8 cellular contexts compared by ENCODE assay signal in the genomic region with DNA sequence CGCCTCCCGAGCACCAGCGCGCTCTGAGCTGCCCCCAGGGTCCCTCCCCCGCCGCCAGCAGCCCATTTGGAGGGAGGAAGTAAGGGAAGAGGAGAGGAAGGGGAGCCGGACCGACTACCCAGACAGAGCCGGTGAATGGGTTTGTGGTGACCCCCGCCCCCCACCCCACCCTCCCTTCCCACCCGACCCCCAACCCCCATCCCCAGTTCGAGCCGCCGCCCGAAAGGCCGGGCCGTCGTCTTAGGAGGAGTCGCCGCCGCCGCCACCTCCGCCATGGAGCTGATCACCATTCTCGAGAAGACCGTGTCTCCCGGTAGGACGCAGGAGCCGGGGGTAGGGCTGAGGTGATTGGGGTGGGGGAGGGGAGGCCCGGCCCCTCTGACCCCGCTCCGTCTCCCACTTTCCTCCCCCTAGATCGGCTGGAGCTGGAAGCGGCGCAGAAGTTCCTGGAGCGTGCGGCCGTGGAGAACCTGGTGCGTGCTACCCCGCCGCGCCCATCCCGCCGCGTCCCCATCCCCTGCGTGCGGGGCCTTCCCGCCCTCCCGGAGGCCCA. TPM values are rescaled to one million over a fixed set of nuclear protein-coding genes. Genes with fewer than 3 reads are reported as not detected.
DNase-seq lines count a peak whose midpoint lies in the region; ATAC-seq and TF ChIP-seq lines count a peak whose summit lies in the region.

No MANE protein-coding gene starts in this region.

- intact Hi-C loops in activated T-helper 1 cell treated with anti-CD3 and anti-CD28 coated beads, Interleukin-12 subunit alpha, Interleukin-12 subunit beta, Interleukin-2, Interleukin-4 antibody, amounts not matched to agents 30 ng/mL and 10 ng/mL and 1 ng/mL, durations not matched to agents 14 hours and 24 hours and 36 hours (cut with micrococcal nuclease): loop anchor here (1.0 to 10.0 kb wide), 7 partner anchors 10 to 1185 kb away; partner anchors contain the start of genes CALCOCO2, CDK5RAP3, NFE2L1 and TBKBP1
- intact Hi-C loops in heart left ventricle (cut with DNase I): loop anchor here in 1 of 10 donors (5.0 kb wide), 1 partner anchor 42 kb away; the partner anchor contains the start of gene TBKBP1

- no peak for DNase-seq in activated T-helper 1 cell treated with anti-CD3 and anti-CD28 coated beads, Interleukin-12 subunit alpha, Interleukin-12 subunit beta, Interleukin-2, Interleukin-4 antibody, amounts not matched to agents 30 ng/mL and 10 ng/mL and 1 ng/mL, durations not matched to agents 14 hours and 24 hours and 36 hours (ENCODE audit: low spot score)
- DNase-seq in heart left ventricle (no peak), SK-N-DZ (ENCODE audit: low spot score) (no peak)

- H3K9me3 ChIP-seq in heart left ventricle: no peaks in the 10 kb centered on the region
- H3K9me3 ChIP-seq in skeletal muscle satellite cell (replicated peaks; ENCODE audit: low read length): no peaks in the 10 kb centered on the region

- H3K4me1 ChIP-seq in heart left ventricle (peaks cover 0 to 69% (median 33%) of the 10 kb centered on the region in 12 donors), skeletal muscle satellite cell (ENCODE audit: control insufficient read depth, insufficient read depth, low read length) (peaks cover 37% of the 10 kb centered on the region)

- H3K4me2 ChIP-seq in skeletal muscle satellite cell (ENCODE audit: low read length): peak overlapping the region; percentile 75

- peaks cover 40% of the 10 kb centered on the region for H3K4me1 Mint-ChIP-seq in activated T-helper 1 cell treated with anti-CD3 and anti-CD28 coated beads, Interleukin-12 subunit alpha, Interleukin-12 subunit beta, Interleukin-2, Interleukin-4 antibody, amounts not matched to agents 30 ng/mL and 10 ng/mL and 1 ng/mL, durations not matched to agents 14 hours and 24 hours and 36 hours (ENCODE audit: low read depth)

- peak overlapping the region; percentile 94 for H3K4me3 Mint-ChIP-seq in activated T-helper 1 cell treated with anti-CD3 and anti-CD28 coated beads, Interleukin-12 subunit alpha, Interleukin-12 subunit beta, Interleukin-2, Interleukin-4 antibody, amounts not matched to agents 30 ng/mL and 10 ng/mL and 1 ng/mL, durations not matched to agents 14 hours and 24 hours and 36 hours

- H3K4me3 ChIP-seq in heart left ventricle (peak overlapping the region; percentile 67 to 97 (median 86)), skeletal muscle satellite cell (ENCODE audit: low read length) (peak overlapping the region; percentile 86)

- H3K27ac Mint-ChIP-seq in activated T-helper 1 cell treated with anti-CD3 and anti-CD28 coated beads, Interleukin-12 subunit alpha, Interleukin-12 subunit beta, Interleukin-2, Interleukin-4 antibody, amounts not matched to agents 30 ng/mL and 10 ng/mL and 1 ng/mL, durations not matched to agents 14 hours and 24 hours and 36 hours: peak overlapping the region; percentile 96

- H3K9ac ChIP-seq in skeletal muscle satellite cell (ENCODE audit: low read depth, low read length): peak overlapping the region; percentile 84

- peak; percentile 3 for ATAC-seq in HG03432 (IDR thresholded peaks at IDR 0.05; ENCODE audit: unreplicated experiment)
- ATAC-seq in heart left ventricle: peak; percentile 7 to 22 (median 16)
- ATAC-seq in HG03520 (IDR thresholded peaks at IDR 0.05; ENCODE audit: unreplicated experiment): no peak
- no peak for ATAC-seq in HG03460 (IDR thresholded peaks at IDR 0.05; ENCODE audit: unreplicated experiment)

- no peaks in the 10 kb centered on the region for H3K27me3 Mint-ChIP-seq in activated T-helper 1 cell treated with anti-CD3 and anti-CD28 coated beads, Interleukin-12 subunit alpha, Interleukin-12 subunit beta, Interleukin-2, Interleukin-4 antibody, amounts not matched to agents 30 ng/mL and 10 ng/mL and 1 ng/mL, durations not matched to agents 14 hours and 24 hours and 36 hours (ENCODE audit: insufficient read depth)

- H3K27me3 ChIP-seq in heart left ventricle (no peaks in the 10 kb centered on the region), skeletal muscle satellite cell (ENCODE audit: control insufficient read depth, insufficient read depth, low read length) (no peaks in the 10 kb centered on the region)

- WGBS in heart left ventricle, 4 donors: 0 to 1% (median 0%) methylated on average over 9 to 48 of the region's 48 CpGs

- H3K27ac ChIP-seq in heart left ventricle: peak overlapping the region; percentile 88 to 98 (median 93)

- H3K36me3 Mint-ChIP-seq in activated T-helper 1 cell treated with anti-CD3 and anti-CD28 coated beads, Interleukin-12 subunit alpha, Interleukin-12 subunit beta, Interleukin-2, Interleukin-4 antibody, amounts not matched to agents 30 ng/mL and 10 ng/mL and 1 ng/mL, durations not matched to agents 14 hours and 24 hours and 36 hours (ENCODE audit: low read depth): peaks cover 40% of the 10 kb centered on the region

- H3K36me3 ChIP-seq in heart left ventricle: peaks cover 0 to 38% (median 35%) of the 10 kb centered on the region in 9 donors
- H3K36me3 ChIP-seq in skeletal muscle satellite cell (ENCODE audit: insufficient read depth, low read length): peaks cover 29% of the 10 kb centered on the region

- no peak for TF ChIP-seq CTCF in heart left ventricle (IDR thresholded peaks at IDR 0.05)

- TF ChIP-seq POLR2A in GM15510 (IDR thresholded peaks at IDR 0.05; ENCODE audit: borderline replicate concordance, extremely low read depth, insufficient read length): peak; percentile 12
- no peak for TF ChIP-seq POLR2A in heart left ventricle (IDR thresholded peaks at IDR 0.05)

- H3K9me3 Mint-ChIP-seq in activated T-helper 1 cell treated with anti-CD3 and anti-CD28 coated beads, Interleukin-12 subunit alpha, Interleukin-12 subunit beta, Interleukin-2, Interleukin-4 antibody, amounts not matched to agents 30 ng/mL and 10 ng/mL and 1 ng/mL, durations not matched to agents 14 hours and 24 hours and 36 hours: no peaks in the 10 kb centered on the region

RNA-seq across cellular contexts. Expression of gene KPNB1, which starts 0.3 kb away (rescaled TPM):
- total RNA-seq in activated T-helper 1 cell treated with anti-CD3 and anti-CD28 coated beads, Interleukin-12 subunit alpha, Interleukin-12 subunit beta, Interleukin-2, Interleukin-4 antibody, amounts not matched to agents 30 ng/mL and 10 ng/mL and 1 ng/mL, durations not matched to agents 14 hours and 24 hours and 36 hours: 718 and 719 TPM in 2 replicates
- total RNA-seq in heart left ventricle: 100 to 1,000 TPM; 118 to 236 (median 192) TPM
- polyA plus RNA-seq in heart left ventricle: 100 to 1,000 TPM in 1 of 2 donors, 10 to 100 TPM in 1; 30.7 to 136 TPM
- total RNA-seq in skeletal muscle satellite cell (2012; rRNA removed): 337 and 374 TPM in 2 replicates
- polyA plus RNA-seq in SK-N-DZ (2014; cell fraction: cytosol; rRNA removed): 283 and 411 TPM in 2 replicates
- 203 and 285 TPM in 2 replicates for polyA plus RNA-seq in SK-N-DZ (2014; cell fraction: nucleus; rRNA removed)

RNA-seq across cellular contexts. Expression of gene TBKBP1, which starts 43.9 kb away (rescaled TPM):
- 11.6 and 12.4 TPM in 2 replicates for total RNA-seq in activated T-helper 1 cell treated with anti-CD3 and anti-CD28 coated beads, Interleukin-12 subunit alpha, Interleukin-12 subunit beta, Interleukin-2, Interleukin-4 antibody, amounts not matched to agents 30 ng/mL and 10 ng/mL and 1 ng/mL, durations not matched to agents 14 hours and 24 hours and 36 hours
- total RNA-seq in heart left ventricle: 10 to 100 TPM; 11.3 to 24.8 (median 12.0) TPM
- polyA plus RNA-seq in heart left ventricle: 10 to 100 TPM; 14.8 to 23.8 TPM
- total RNA-seq in skeletal muscle satellite cell (2012; rRNA removed): 8.9 and 14.6 TPM in 2 replicates
- polyA plus RNA-seq in SK-N-DZ (2014; cell fraction: cytosol; rRNA removed): 18.5 and 42.6 TPM in 2 replicates
- 70.4 and 79.3 TPM in 2 replicates for polyA plus RNA-seq in SK-N-DZ (2014; cell fraction: nucleus; rRNA removed)

Comparison
In these comparisons a context has a peak if more than half of its experiments do, and no peak if none do; other contexts are left out.
1. ATAC-seq: peak in HG03432 (single experiment) and heart left ventricle (4 of 4); none in HG03520 (single experiment) and HG03460 (single experiment).